2 cellular contexts compared by ENCODE assay signal in genomic region chr19:1399745-1400144, GRCh38.
TF ChIP-seq lines count a peak whose summit lies in the region.

No MANE protein-coding gene starts in this region.

TF ChIP-seq in HCT116, 20 proteins besides CTCF, POLR2A, EP300 and RAD21:
- no peak for TF ChIP-seq SIN3A (IDR thresholded peaks at IDR 0.05; ENCODE audit: low read depth)
- no peak for TF ChIP-seq MAX (IDR thresholded peaks at IDR 0.05)
- no peak for TF ChIP-seq SP1 (IDR thresholded peaks at IDR 0.05; ENCODE audit: low read depth)
- no peak for TF ChIP-seq YY1 (IDR thresholded peaks at IDR 0.05; ENCODE audit: extremely low read depth, insufficient replicate concordance, low read depth, low read length)
- no peak for TF ChIP-seq EZH2 (IDR thresholded peaks at IDR 0.05)
- no peak for TF ChIP-seq ZBTB33 (IDR thresholded peaks at IDR 0.05; ENCODE audit: extremely low read depth, insufficient replicate concordance, low read length)
- TF ChIP-seq TCF7L2 (IDR thresholded peaks at IDR 0.05; ENCODE audit: borderline replicate concordance, extremely low read depth, insufficient read depth, insufficient read length) = no peak
- no peak for TF ChIP-seq JUND (IDR thresholded peaks at IDR 0.05)

TF ChIP-seq in HepG2, 621 proteins besides CTCF, POLR2A, EP300 and RAD21:
- TF ChIP-seq ZNF790 (CRISPR knock-in tag; IDR thresholded peaks at IDR 0.05; ENCODE audit: borderline replicate concordance) (no peak), NFKB2 (CRISPR knock-in tag; IDR thresholded peaks at IDR 0.05; ENCODE audit: borderline replicate concordance) (no peak), AGO2 (optimal IDR thresholded peaks at IDR 0.05; ENCODE audit: low read depth, low read length) (peak; percentile 35), KLF15 (CRISPR knock-in tag; IDR thresholded peaks at IDR 0.05; ENCODE audit: borderline replicate concordance) (no peak), PHF5A (CRISPR knock-in tag; IDR thresholded peaks at IDR 0.05; ENCODE audit: low read depth, unreplicated experiment) (no peak), ZNF274 (CRISPR knock-in tag; IDR thresholded peaks at IDR 0.05) (no peak), ZBTB20 (CRISPR knock-in tag; IDR thresholded peaks at IDR 0.05; ENCODE audit: borderline replicate concordance, low read depth) (0 out of 2 replicates have a peak, but pooled peaks have one; percentile 17), RBFOX2 (IDR thresholded peaks at IDR 0.05; ENCODE audit: low read depth, low read length) (peak; percentile 66; the same call in 1 of the 2 replicates), TAF15 (IDR thresholded peaks at IDR 0.05; ENCODE audit: low read depth, low read length, poor library complexity, severe bottlenecking) (peak; percentile 11), ZNF207 (IDR thresholded peaks at IDR 0.05; ENCODE audit: borderline replicate concordance) (no peak), KDM4B (CRISPR knock-in tag; IDR thresholded peaks at IDR 0.05) (no peak)
